ENCODE assay signal across 28 cellular contexts in genomic region chr2:3491306-3491705, GRCh38. TPM values are rescaled to one million over a fixed set of nuclear protein-coding genes. Genes with fewer than 3 reads are reported as not detected.
DNase-seq lines count a peak whose midpoint lies in the region; FAIRE-seq and TF ChIP-seq lines count a peak whose summit lies in the region.
"Had no signal": no experiment of that assay in that cellular context is flagged by ENCODE, and none has a peak within 500 bp of the region (broad histone marks: within the 10 kb centered on the region; RNA-seq: fewer than 3 reads in every experiment).

No MANE protein-coding gene starts in this region.

- H3K4me3 Mint-ChIP-seq in immature natural killer cell (peak overlapping the region; percentile 22 to 77 (median 69)), MCF 10A (ENCODE audit: unreplicated experiment) (no peak overlapping the region)
- H3K4me3 Mint-ChIP-seq: activated CD4-positive, alpha-beta memory T cell treated with anti-CD3 and anti-CD28 coated beads for 36 hours; activated naive CD8-positive, alpha-beta T cell treated with anti-CD3 and anti-CD28 coated beads for 36 hours; HFFc6; stimulated activated memory B cell treated with anti-CD40 and anti-IgM and Interleukin-4, amounts not matched to agents 10 μg/mL and 1 μg/mL and 100 μg/mL, for 72 hours had no signal

- H3K27me3 Mint-ChIP-seq in immature natural killer cell (ENCODE audit: low read depth in 3 of 3) (peaks cover 0 to 2% (median 0%) of the 10 kb centered on the region in 3 donors), MCF 10A (ENCODE audit: insufficient read depth, unreplicated experiment) (no peaks in the 10 kb centered on the region)
- H3K27me3 Mint-ChIP-seq: activated CD4-positive, alpha-beta memory T cell treated with anti-CD3 and anti-CD28 coated beads for 36 hours; activated naive CD8-positive, alpha-beta T cell treated with anti-CD3 and anti-CD28 coated beads for 36 hours; progenitor cell of endocrine pancreas; stimulated activated memory B cell treated with anti-CD40 and anti-IgM and Interleukin-4, amounts not matched to agents 10 μg/mL and 1 μg/mL and 100 μg/mL, for 72 hours had no signal

- in situ Hi-C loops in GM13976 (cut with MboI; ENCODE audit: low sequenced_read_pairs, unreplicated experiment): no loop called here

- POLR2A ChIA-PET in MCF 10A (lab: Yijun Ruan, JAX): interaction anchor here (0.6 to 1.1 kb wide), 2 partner anchors 10 to 727 kb away, joined by 3 read pairs; no protein-coding TSS in a partner anchor

- no peaks in the 10 kb centered on the region for H3K9me3 Mint-ChIP-seq in immature natural killer cell
- no peaks in the 10 kb centered on the region for H3K9me3 Mint-ChIP-seq in MCF 10A (ENCODE audit: unreplicated experiment)
- H3K9me3 Mint-ChIP-seq: activated CD4-positive, alpha-beta memory T cell treated with anti-CD3 and anti-CD28 coated beads for 36 hours; activated naive CD8-positive, alpha-beta T cell treated with anti-CD3 and anti-CD28 coated beads for 36 hours; activated T-helper 2 cell treated with anti-CD3 and anti-CD28 coated beads, Interferon-gamma antibody, Interleukin-2, Interleukin-4, amounts not matched to agents 10 μg/mL and 5 μg/mL and 100 μg/mL, durations not matched to agents 14 hours and 24 hours and 36 hours; HFFc6; stimulated activated memory B cell treated with anti-CD40 and anti-IgM and Interleukin-4, amounts not matched to agents 10 μg/mL and 1 μg/mL and 100 μg/mL, for 72 hours had no signal

- peaks cover 0 to 6% (median 4%) of the 10 kb centered on the region in 3 donors for H3K36me3 Mint-ChIP-seq in immature natural killer cell
- peaks cover 18% of the 10 kb centered on the region for H3K36me3 Mint-ChIP-seq in MCF 10A (ENCODE audit: insufficient read depth, unreplicated experiment)

- H3K4me1 Mint-ChIP-seq in immature natural killer cell (peaks cover 21 to 28% of the 10 kb centered on the region in 2 donors), MCF 10A (ENCODE audit: insufficient read depth, unreplicated experiment) (no peaks in the 10 kb centered on the region)
- H3K4me1 Mint-ChIP-seq: activated naive CD8-positive, alpha-beta T cell treated with anti-CD3 and anti-CD28 coated beads for 36 hours; stimulated activated memory B cell treated with anti-CD40 and anti-IgM and Interleukin-4, amounts not matched to agents 10 μg/mL and 1 μg/mL and 100 μg/mL, for 72 hours had no signal

- H3K9me3 ChIP-seq in small intestine (ENCODE audit: control insufficient read depth, low read depth): no peaks in the 10 kb centered on the region
- H3K9me3 ChIP-seq: sigmoid colon had no signal

- H3K4me1 ChIP-seq in small intestine (ENCODE audit: control insufficient read depth in 2 of 2, insufficient read depth in 1 of 2, low read depth in 1 of 2, low read length in 1 of 2): no peaks in the 10 kb centered on the region

- no peak for TF ChIP-seq CTCF in GM13976 (IDR thresholded peaks at IDR 0.05; ENCODE audit: borderline replicate concordance, control extremely low read depth, extremely low read depth, insufficient read depth, missing control alignments)
- no peak for TF ChIP-seq CTCF in MCF 10A (IDR thresholded peaks at IDR 0.05; ENCODE audit: unreplicated experiment)

- 44 to 54% (median 46%) methylated on average over 6 of the region's 6 CpGs for WGBS in small intestine, 3 donors

- CTCF ChIA-PET in MCF 10A (lab: Yijun Ruan, JAX): interaction anchor here (0.6 kb wide), 1 partner anchor 41 kb away, joined by 6 read pairs; no protein-coding TSS in a partner anchor

- H3K36me3 ChIP-seq in small intestine (ENCODE audit: control insufficient read depth in 2 of 2, insufficient read depth in 2 of 2, low read length in 2 of 2): peaks cover 0 to 2% of the 10 kb centered on the region in 2 donors
- H3K36me3 ChIP-seq: cardiac muscle cell had no signal

- DNase-seq in GM13976 (ENCODE audit: low spot score): peak; percentile 35
- DNase-seq in NCI-H69 (lab: John Stamatoyannopoulos, UW): peak; percentile 1
- no peak for DNase-seq in immature natural killer cell
- DNase-seq in pons (ENCODE audit: low spot score): peak; percentile 36
- no peak for DNase-seq in small intestine
- DNase-seq in dermis blood vessel endothelial cell: no peak
- DNase-seq in MCF 10A (ENCODE audit: unreplicated experiment): no peak
- DNase-seq: activated CD4-positive, alpha-beta memory T cell treated with anti-CD3 and anti-CD28 coated beads for 36 hours; activated naive CD8-positive, alpha-beta T cell treated with anti-CD3 and anti-CD28 coated beads for 36 hours; Calu3; glutamatergic neuron; GM23248; HFFc6; Karpas-422; NCI-H1092; NCI-H2029 treated with DMSO at 0.1 percent for 48 hours; NCI-H2227 treated with DMSO at 0.1 percent for 48 hours; NCI-H526 treated with DMSO at 0.1 percent for 48 hours; sigmoid colon; stimulated activated CD4-positive, alpha-beta T cell treated with anti-CD3 and anti-CD28 coated beads, Interleukin-4, amount 100 ng/mL, for 4 hours; substantia nigra had no signal

- no peak for FAIRE-seq in small intestine (lab: Jason Lieb, UNC)

- no peaks in the 10 kb centered on the region for H3K27me3 ChIP-seq in small intestine (ENCODE audit: control insufficient read depth in 2 of 2, insufficient read depth in 2 of 2, low read length in 2 of 2)
- H3K27me3 ChIP-seq: cardiac muscle cell, sigmoid colon, SJSA1 had no signal

- no TSS peak for BruUV-seq in MCF 10A (replicated peaks; lab: Mats Ljungman, UMichigan)

- H3K4me3 ChIP-seq in small intestine (ENCODE audit: low read depth in 1 of 2, low read length in 2 of 2): no peak overlapping the region
- H3K4me3 ChIP-seq: cardiac muscle cell, GM23248, lung, sigmoid colon, SJSA1 had no signal

- intact Hi-C loops in MCF 10A (cut with micrococcal nuclease): no loop called here

- H3K27ac Mint-ChIP-seq in immature natural killer cell: peak overlapping the region; percentile 51 to 87 (median 68)
- H3K27ac Mint-ChIP-seq in MCF 10A (ENCODE audit: low read depth, unreplicated experiment): no peak overlapping the region
- H3K27ac Mint-ChIP-seq: activated CD4-positive, alpha-beta memory T cell treated with anti-CD3 and anti-CD28 coated beads for 36 hours; activated T-helper 2 cell treated with anti-CD3 and anti-CD28 coated beads, Interferon-gamma antibody, Interleukin-2, Interleukin-4, amounts not matched to agents 10 μg/mL and 5 μg/mL and 100 μg/mL, durations not matched to agents 14 hours and 24 hours and 36 hours; HFFc6; progenitor cell of endocrine pancreas; stimulated activated memory B cell treated with anti-CD40 and anti-IgM and Interleukin-4, amounts not matched to agents 10 μg/mL and 1 μg/mL and 100 μg/mL, for 72 hours had no signal

- H3K27ac ChIP-seq in small intestine (ENCODE audit: low read depth in 1 of 2, low read length in 1 of 2): no peak overlapping the region
- H3K27ac ChIP-seq: cardiac muscle cell, epithelial cell of prostate, GM23248, sigmoid colon, SJSA1 had no signal

RNA-seq across cellular contexts. Expression of gene ADI1, which starts 28.0 kb away (rescaled TPM):
- 10 to 100 TPM; 31.0 to 66.1 (median 52.2) TPM for polyA plus RNA-seq in immature natural killer cell
- polyA plus RNA-seq in small intestine: 100 to 1,000 TPM in 2 of 3 donors, 10 to 100 TPM in 1; 65.4 to 615 (median 326) TPM
- 50.9 and 68.4 TPM in 2 replicates for total RNA-seq in dermis blood vessel endothelial cell
- total RNA-seq in MCF 10A (2022): 50.1 and 61.9 TPM in 2 replicates

Comparison
In these comparisons a context has a peak if more than half of its experiments do, and no peak if none do; other contexts are left out.
1. DNase-seq: peak in GM13976 (single experiment), NCI-H69 (single experiment) and pons (single experiment); none in immature natural killer cell (0 of 3), small intestine (single experiment), dermis blood vessel endothelial cell (single experiment) and MCF 10A (single experiment).